In genomic region chr2:196201229-196201998, GRCh38 we compare ENCODE assay signal across 18 cellular contexts. TPM values are rescaled to one million over a fixed set of nuclear protein-coding genes. Genes with fewer than 3 reads are reported as not detected.
A peak's percentile ranks its signal among the peaks of the same experiment; 100 is the strongest.
DNase-seq lines count a peak whose midpoint lies in the region; ATAC-seq, FAIRE-seq and TF ChIP-seq lines count a peak whose summit lies in the region.
"Had no signal": no experiment of that assay in that cellular context is flagged by ENCODE, and none has a peak within 500 bp of the region (broad histone marks: within the 10 kb centered on the region; RNA-seq: fewer than 3 reads in every experiment).

No MANE protein-coding gene starts in this region.

- no peaks in the 10 kb centered on the region for H3K9me2 ChIP-seq in OCI-LY7 (ENCODE audit: insufficient read depth, low read length)

- no peaks in the 10 kb centered on the region for H3K36me3 ChIP-seq in OCI-LY7 (ENCODE audit: insufficient read depth, low read length)
- no peaks in the 10 kb centered on the region for H3K36me3 ChIP-seq in thyroid gland
- H3K36me3 ChIP-seq: SJSA1, tibial artery had no signal

- CTCF ChIA-PET in OCI-LY7 (lab: Charles Lee; ENCODE audit: unreplicated experiment): no interaction called here

- FAIRE-seq in GM18507 (lab: Jason Lieb, UNC): peak; percentile 70

- no peaks in the 10 kb centered on the region for H3K36me3 Mint-ChIP-seq in naive B cell
- H3K36me3 Mint-ChIP-seq: WTC11 had no signal

- H3K27ac Mint-ChIP-seq in naive B cell: peak overlapping the region in 4 of 6 donors; percentile 44 to 80 (median 62)
- H3K27ac Mint-ChIP-seq: WTC11 had no signal

- ATAC-seq in naive B cell (ENCODE audit: low read depth in 2 of 2) (no peak), HG03280 (IDR thresholded peaks at IDR 0.05; ENCODE audit: unreplicated experiment) (no peak)
- ATAC-seq: WTC11 had no signal

- intact Hi-C loops in OCI-LY7 (cut with micrococcal nuclease; ENCODE audit: unreplicated experiment): no loop called here
- intact Hi-C loops in thyroid gland (cut with DNase I): no loop called here

- DNase-seq in GM18507 (ENCODE audit: extremely low spot score, insufficient read length, low read depth): no peak
- no peak for DNase-seq in OCI-LY7 (ENCODE audit: low spot score)
- peak; percentile 15 to 44 for DNase-seq in cardiac fibroblast (ENCODE audit: low read depth in 2 of 2)
- no peak for DNase-seq in naive B cell
- DNase-seq in thyroid gland: no peak
- DNase-seq in stimulated activated CD4-positive, alpha-beta T cell treated with anti-CD3 and anti-CD28 coated beads, Interleukin-15, amount 100 ng/mL, for 24 hours: no peak
- DNase-seq: COR-L47, foreskin melanocyte, kidney glomerular epithelial cell, NCI-H187, NCI-H82, tibial artery had no signal

- no peaks in the 10 kb centered on the region for H3K27me3 ChIP-seq in thyroid gland
- H3K27me3 ChIP-seq: SJSA1, tibial artery had no signal

- no peak overlapping the region for H3K4me3 ChIP-seq in OCI-LY7 (ENCODE audit: low read depth, low read length, poor library complexity, severe bottlenecking)
- H3K4me3 ChIP-seq in cardiac fibroblast (replicated peaks in 1 of 2; ENCODE audit: low read depth in 2 of 2, low read length in 2 of 2): no peak overlapping the region
- H3K4me3 ChIP-seq in thyroid gland (replicated peaks in 1 of 3): no peak overlapping the region
- H3K4me3 ChIP-seq: coronary artery, SJSA1, tibial artery had no signal

- H3K79me2 ChIP-seq in OCI-LY7 (ENCODE audit: insufficient read depth, low read depth, low read length): no peaks in the 10 kb centered on the region

- BruUV-seq in OCI-LY7 (replicated peaks; lab: Mats Ljungman, UMichigan): no TSS peak

- TF ChIP-seq CTCF in OCI-LY7 (conservative IDR thresholded peaks at IDR 0.05; ENCODE audit: low read length) (no peak), cardiac fibroblast (IDR thresholded peaks at IDR 0.05; ENCODE audit: low read depth, low read length) (no peak), thyroid gland (IDR thresholded peaks at IDR 0.05) (no peak)

- H3K4me2 ChIP-seq in OCI-LY7 (ENCODE audit: low read length): peak overlapping the region; percentile 62
- H3K4me2 ChIP-seq: KMS-11 had no signal

- POLR2A ChIA-PET in OCI-LY7 (lab: Charles Lee): interaction anchor here (1.0 to 4.2 kb wide), 12 partner anchors 10 to 59 kb away, joined by 4 to 26 read pairs (median 9); no protein-coding TSS in a partner anchor

- peak overlapping the region; percentile 93 for H2AFZ ChIP-seq in OCI-LY7 (ENCODE audit: low read length)

- no peak for TF ChIP-seq POLR2A in thyroid gland (IDR thresholded peaks at IDR 0.05)

- 73 to 77% methylated on average over 5 of the region's 5 CpGs for WGBS in thyroid gland, 2 donors

- H3K4me1 ChIP-seq in OCI-LY7 (ENCODE audit: insufficient read depth, low read length, poor library complexity, severe bottlenecking) (peaks cover 44% of the 10 kb centered on the region), thyroid gland (peaks cover 0 to 2% of the 10 kb centered on the region in 2 donors)
- H3K4me1 ChIP-seq: SJSA1 had no signal

- H3K9me3 ChIP-seq in OCI-LY7 (ENCODE audit: low read length) (no peaks in the 10 kb centered on the region; the same call in 1 of the 2 replicates), thyroid gland (no peaks in the 10 kb centered on the region)
- H3K9me3 ChIP-seq: SJSA1, tibial artery had no signal

- H3K27ac ChIP-seq in OCI-LY7 (ENCODE audit: low read depth, low read length, poor library complexity, severe bottlenecking): no peak overlapping the region
- H3K27ac ChIP-seq in thyroid gland: peak overlapping the region in 1 of 3 donors; percentile 19
- H3K27ac ChIP-seq: coronary artery, KMS-11, SJSA1, tibial artery had no signal

- no peaks in the 10 kb centered on the region for H4K20me1 ChIP-seq in OCI-LY7 (ENCODE audit: insufficient read depth, low read length)

- H3K4me3 Mint-ChIP-seq in naive B cell: peak overlapping the region in 4 of 8 donors; percentile 12 to 58 (median 32)
- H3K4me3 Mint-ChIP-seq: neural crest cell, WTC11 had no signal

- no peaks in the 10 kb centered on the region for H3K9me3 Mint-ChIP-seq in naive B cell
- H3K9me3 Mint-ChIP-seq: neural crest cell, WTC11 had no signal

- H3K27me3 Mint-ChIP-seq in naive B cell: no peaks in the 10 kb centered on the region

- peaks cover 9 to 21% (median 16%) of the 10 kb centered on the region in 3 donors for H3K4me1 Mint-ChIP-seq in naive B cell
- H3K4me1 Mint-ChIP-seq: neural crest cell, WTC11 had no signal

RNA-seq across cellular contexts. Expression of gene STK17B, which starts 30.0 kb away (rescaled TPM):
- 87.4 and 95.0 TPM in 2 replicates for total RNA-seq in OCI-LY7 (2014; rRNA removed; shearing (Covaris generic))
- 148 and 182 TPM in 2 replicates for total RNA-seq in OCI-LY7 (2022)
- 100 to 1,000 TPM in 5 of 6 donors, 10 to 100 TPM in 1; 90.2 to 162 (median 118) TPM for polyA plus RNA-seq in naive B cell (ENCODE audit: low read depth in 6 of 6)
- total RNA-seq in thyroid gland: 10 to 100 TPM; 19.4 to 86.9 (median 33.9) TPM

Comparison
In these comparisons a context has a peak if more than half of its experiments do, and no peak if none do; other contexts are left out.
1. DNase-seq: peak in cardiac fibroblast (2 of 2); none in GM18507 (single experiment), OCI-LY7 (single experiment), naive B cell (single experiment), thyroid gland (0 of 2) and stimulated activated CD4-positive, alpha-beta T cell treated with anti-CD3 and anti-CD28 coated beads, Interleukin-15, amount 100 ng/mL, for 24 hours (single experiment).